In the genomic region with DNA sequence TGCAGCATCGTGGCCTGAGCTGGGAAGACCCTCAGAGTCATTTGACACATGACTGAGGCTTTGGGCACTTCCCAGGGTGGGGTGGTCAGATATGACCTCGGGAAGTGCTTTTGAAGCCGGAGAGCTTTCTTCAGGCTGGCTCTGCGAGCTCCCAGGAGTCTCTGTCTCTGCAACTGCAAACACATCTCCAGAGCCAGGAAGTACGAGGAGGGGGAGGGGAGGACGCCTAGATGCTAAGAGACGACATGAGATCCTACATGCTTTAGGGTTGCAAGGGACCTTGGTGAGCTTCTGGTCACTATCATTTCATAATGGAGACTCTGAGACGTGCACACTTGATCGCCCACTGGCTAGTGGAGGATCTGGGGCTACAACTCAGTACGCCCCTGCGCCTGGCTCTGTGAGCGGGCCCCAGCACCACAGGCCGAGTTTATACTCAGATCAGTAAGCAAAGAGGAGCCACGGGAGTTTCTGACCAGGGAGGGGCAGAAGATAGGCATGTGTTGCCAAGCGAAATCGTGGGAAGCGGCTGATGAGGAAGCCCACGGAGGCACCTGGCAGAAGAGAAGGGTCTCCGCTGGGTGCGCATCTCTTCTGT, we compare ENCODE assay signal across 8 cellular contexts. TPM values are rescaled to one million over a fixed set of nuclear protein-coding genes. Genes with fewer than 3 reads are reported as not detected.
A peak's percentile ranks its signal among the peaks of the same experiment; 100 is the strongest.
DNase-seq lines count a peak whose midpoint lies in the region; ATAC-seq and TF ChIP-seq lines count a peak whose summit lies in the region.

No MANE protein-coding gene starts in this region.

- TF ChIP-seq CTCF in MCF 10A (IDR thresholded peaks at IDR 0.05; ENCODE audit: unreplicated experiment), result no peak

- intact Hi-C loops in MCF 10A (cut with micrococcal nuclease), result loop anchor here (1.0 kb wide), 2 partner anchors 189 to 199 kb away; no protein-coding TSS in a partner anchor
- intact Hi-C loops in naive thymus-derived CD4-positive, alpha-beta T cell (cut with micrococcal nuclease), result loop anchor here (1.0 to 5.0 kb wide), 6 partner anchors 51 to 380 kb away; no protein-coding TSS in a partner anchor

- peaks cover 22% of the 10 kb centered on the region for H3K4me1 Mint-ChIP-seq in MCF 10A (ENCODE audit: insufficient read depth, unreplicated experiment)
- peaks cover 4 to 12% (median 9%) of the 10 kb centered on the region in 7 donors for H3K4me1 Mint-ChIP-seq in naive thymus-derived CD4-positive, alpha-beta T cell

- POLR2A ChIA-PET in MCF 10A (lab: Yijun Ruan, JAX), result interaction anchor here (1.2 to 1.6 kb wide), 4 partner anchors 13 to 388 kb away, joined by 3 to 12 read pairs (median 6); no protein-coding TSS in a partner anchor
- POLR2A ChIA-PET in naive thymus-derived CD4-positive, alpha-beta T cell (lab: Charles Lee), result no interaction called here

- DNase-seq in COLO668 (lab: John Stamatoyannopoulos, UW; ENCODE audit: unreplicated experiment) (peak; percentile 2), MCF 10A (ENCODE audit: unreplicated experiment) (no peak), AG08396 (ENCODE audit: low spot score) (no peak)
- peak; percentile 30 for DNase-seq in Jurkat, Clone E6-1 (ENCODE audit: low read depth, low spot score)
- DNase-seq in naive thymus-derived CD4-positive, alpha-beta T cell, result no peak

- H3K4me3 Mint-ChIP-seq in MCF 10A (ENCODE audit: unreplicated experiment), result peak overlapping the region; percentile 58
- peak overlapping the region; percentile 60 to 86 (median 81) for H3K4me3 Mint-ChIP-seq in naive thymus-derived CD4-positive, alpha-beta T cell

- H3K4me1 ChIP-seq in naive thymus-derived CD4-positive, alpha-beta T cell (ENCODE audit: control insufficient read depth in 2 of 2, insufficient read depth in 2 of 2, low read length in 2 of 2), result peaks cover 5 to 13% of the 10 kb centered on the region in 2 donors

- H3K36me3 Mint-ChIP-seq in MCF 10A (ENCODE audit: insufficient read depth, unreplicated experiment), result no peaks in the 10 kb centered on the region
- no peaks in the 10 kb centered on the region for H3K36me3 Mint-ChIP-seq in naive thymus-derived CD4-positive, alpha-beta T cell

- no peaks in the 10 kb centered on the region for H3K36me3 ChIP-seq in naive thymus-derived CD4-positive, alpha-beta T cell (ENCODE audit: control insufficient read depth in 2 of 3, insufficient read depth in 3 of 3, low read length in 3 of 3)

- no peaks in the 10 kb centered on the region for H3K9me3 Mint-ChIP-seq in MCF 10A (ENCODE audit: unreplicated experiment)
- H3K9me3 Mint-ChIP-seq in naive thymus-derived CD4-positive, alpha-beta T cell, result peaks cover 0 to 2% (median 0%) of the 10 kb centered on the region in 11 donors

- CTCF ChIA-PET in MCF 10A (lab: Yijun Ruan, JAX), result interaction anchor here (0.6 to 2.4 kb wide), 27 partner anchors 10 to 387 kb away, joined by 3 to 51 read pairs (median 4); no protein-coding TSS in a partner anchor
- CTCF ChIA-PET in naive thymus-derived CD4-positive, alpha-beta T cell (lab: Charles Lee), result interaction anchor here (0.7 to 6.7 kb wide), 11 partner anchors 12 to 375 kb away, joined by 3 to 73 read pairs (median 4); no protein-coding TSS in a partner anchor

- peaks cover 4 to 5% of the 10 kb centered on the region in 2 donors for H3K27me3 ChIP-seq in naive thymus-derived CD4-positive, alpha-beta T cell (ENCODE audit: control insufficient read depth in 2 of 2, insufficient read depth in 2 of 2, low read length in 2 of 2)

- H3K9me3 ChIP-seq in naive thymus-derived CD4-positive, alpha-beta T cell (ENCODE audit: control insufficient read depth in 2 of 3, low read length in 3 of 3), result no peaks in the 10 kb centered on the region

- H3K4me3 ChIP-seq in Jurkat, Clone E6-1 (ENCODE audit: low read length), result peak overlapping the region; percentile 15; the same call in 1 of the 2 replicates
- no peak overlapping the region for H3K4me3 ChIP-seq in naive thymus-derived CD4-positive, alpha-beta T cell (ENCODE audit: low read length)

- no peak overlapping the region for H3K27ac Mint-ChIP-seq in MCF 10A (ENCODE audit: low read depth, unreplicated experiment)
- peak overlapping the region in 2 of 9 donors; percentile 15 to 82 for H3K27ac Mint-ChIP-seq in naive thymus-derived CD4-positive, alpha-beta T cell

- ATAC-seq in naive thymus-derived CD4-positive, alpha-beta T cell, result no peak
- ATAC-seq in GM18867 (IDR thresholded peaks at IDR 0.05; ENCODE audit: unreplicated experiment), result no peak
- no peak for ATAC-seq in GM21717 (IDR thresholded peaks at IDR 0.05; ENCODE audit: unreplicated experiment)
- no peak for ATAC-seq in GM18870 (IDR thresholded peaks at IDR 0.05; ENCODE audit: unreplicated experiment)

- H3K27me3 Mint-ChIP-seq in MCF 10A (ENCODE audit: insufficient read depth, unreplicated experiment), result no peaks in the 10 kb centered on the region
- H3K27me3 Mint-ChIP-seq in naive thymus-derived CD4-positive, alpha-beta T cell, result peaks cover 14 to 44% (median 22%) of the 10 kb centered on the region in 5 donors

- BruUV-seq in MCF 10A (replicated peaks; lab: Mats Ljungman, UMichigan), result no TSS peak

- no peak overlapping the region for H3K27ac ChIP-seq in naive thymus-derived CD4-positive, alpha-beta T cell (ENCODE audit: low read depth, low read length)

RNA-seq across cellular contexts. Expression of a gene that starts 0.5 kb away (rescaled TPM):
- 5.3 TPM for polyA plus RNA-seq in Jurkat, Clone E6-1 (2012; ENCODE audit: insufficient read depth, insufficient read length)
- total RNA-seq in MCF 10A (2022), result 1.3 and 1.7 TPM in 2 replicates
- total RNA-seq in naive thymus-derived CD4-positive, alpha-beta T cell, result 1 to 10 TPM in 3 of 5 experiments, under 1 TPM in 2; 0.24 to 3.7 (median 2.5) TPM
- polyA plus RNA-seq in naive thymus-derived CD4-positive, alpha-beta T cell, result under 1 TPM in 1 of 2 donors, not detected in 1; 0.12 TPM

Comparison
In these comparisons a context has a peak if more than half of its experiments do, and no peak if none do; other contexts are left out.
1. DNase-seq: peak in COLO668 (single experiment) and Jurkat, Clone E6-1 (single experiment); none in MCF 10A (single experiment), naive thymus-derived CD4-positive, alpha-beta T cell (0 of 9) and AG08396 (single experiment).